Comparison of ENCODE assay signal across 1 cellular context in genomic region chr6:150272976-150273315, GRCh38.
TF ChIP-seq lines count a peak whose summit lies in the region.

No MANE protein-coding gene starts in this region.

TF ChIP-seq in K562, 482 proteins besides CTCF, POLR2A, EP300 and RAD21 (continued from another document and continues in another):
- TF ChIP-seq VEZF1 (CRISPR knock-in tag; IDR thresholded peaks at IDR 0.05) = no peak
- no peak for TF ChIP-seq TFAP4 (CRISPR knock-in tag; IDR thresholded peaks at IDR 0.05; ENCODE audit: borderline replicate concordance)
- TF ChIP-seq E2F8 (IDR thresholded peaks at IDR 0.05; ENCODE audit: low read depth, partially characterized antibody) = no peak
- TF ChIP-seq KAT7 (CRISPR knock-in tag; IDR thresholded peaks at IDR 0.05; ENCODE audit: borderline replicate concordance) = no peak
- peak; percentile 34; the same call in 1 of the 2 replicates for TF ChIP-seq SOX6 (IDR thresholded peaks at IDR 0.05)
- TF ChIP-seq ZC3H8 (IDR thresholded peaks at IDR 0.05) = no peak
- peak; percentile 38; the same call in 1 of the 2 replicates for TF ChIP-seq MYC (IDR thresholded peaks at IDR 0.05; ENCODE audit: low read depth, low read length)
- no peak for TF ChIP-seq MYC (CRISPR knock-in tag; IDR thresholded peaks at IDR 0.05; ENCODE audit: borderline replicate concordance, low read depth)
- TF ChIP-seq ZNF384 (IDR thresholded peaks at IDR 0.05; ENCODE audit: low read depth, low read length) = no peak
- TF ChIP-seq FIP1L1 (IDR thresholded peaks at IDR 0.05; ENCODE audit: low read depth, low read length, poor library complexity, severe bottlenecking) = no peak
- no peak for TF ChIP-seq ZNF212 (CRISPR knock-in tag; IDR thresholded peaks at IDR 0.05)
- TF ChIP-seq ZNF584 (CRISPR knock-in tag; IDR thresholded peaks at IDR 0.05; ENCODE audit: low read depth) = no peak
- no peak for TF ChIP-seq ZNF398 (CRISPR knock-in tag; IDR thresholded peaks at IDR 0.05)
- TF ChIP-seq FOXP1 (CRISPR knock-in tag; IDR thresholded peaks at IDR 0.05) = no peak
- TF ChIP-seq ESRRB (CRISPR knock-in tag; IDR thresholded peaks at IDR 0.05; ENCODE audit: borderline replicate concordance) = no peak
- 0 out of 2 replicates have a peak, but pooled peaks have one; percentile 44 for TF ChIP-seq TSHZ1 (CRISPR knock-in tag; IDR thresholded peaks at IDR 0.05)
- TF ChIP-seq ZNF57 (CRISPR knock-in tag; IDR thresholded peaks at IDR 0.05) = no peak
- TF ChIP-seq GTF2F1 (IDR thresholded peaks at IDR 0.05; ENCODE audit: low read depth, low read length) = no peak
- no peak for TF ChIP-seq CREB3L1 (IDR thresholded peaks at IDR 0.05; ENCODE audit: borderline replicate concordance, low read depth)
- TF ChIP-seq MAFG (tag; conservative IDR thresholded peaks at IDR 0.05) = peak; percentile 29
- no peak for TF ChIP-seq CC2D1A (IDR thresholded peaks at IDR 0.05)
- no peak for TF ChIP-seq CBX8 (IDR thresholded peaks at IDR 0.05; ENCODE audit: borderline replicate concordance, extremely low read depth, low read depth, low read length, poor library complexity, severe bottlenecking)
- no peak for TF ChIP-seq RREB1 (CRISPR knock-in tag; IDR thresholded peaks at IDR 0.05)
- no peak for TF ChIP-seq NCOA1 (IDR thresholded peaks at IDR 0.05; ENCODE audit: low read depth)
- peak in 1 of 2 experiments; percentile 14; a peak in 1 of 4 replicates for TF ChIP-seq TBL1XR1 (IDR thresholded peaks at IDR 0.05; ENCODE audit: low read length in 2 of 2)
- TF ChIP-seq BRF1 (IDR thresholded peaks at IDR 0.05; ENCODE audit: borderline replicate concordance, extremely low read depth, insufficient read length) = no peak
- no peak; the same call in 1 of the 2 replicates for TF ChIP-seq PYGO2 (tag; IDR thresholded peaks at IDR 0.05)
- TF ChIP-seq IRF1 (CRISPR knock-in tag; IDR thresholded peaks at IDR 0.05; ENCODE audit: borderline replicate concordance) = no peak
- TF ChIP-seq C11orf30 (IDR thresholded peaks at IDR 0.05; ENCODE audit: low read depth) = peak; percentile 63; the same call in 1 of the 2 replicates
- 0 out of 2 replicates have a peak, but pooled peaks have one; percentile 20 for TF ChIP-seq CBFA2T3 (IDR thresholded peaks at IDR 0.05)
- TF ChIP-seq CAMTA2 (CRISPR knock-in tag; conservative IDR thresholded peaks at IDR 0.05) = no peak
- TF ChIP-seq RFX5 (IDR thresholded peaks at IDR 0.05; ENCODE audit: low read depth, low read length) = no peak
- TF ChIP-seq XRCC4 (IDR thresholded peaks at IDR 0.05; ENCODE audit: extremely low read depth, insufficient read depth, insufficient read length) = no peak
- TF ChIP-seq FOXK2 (conservative IDR thresholded peaks at IDR 0.05 in 1 of 2, IDR thresholded peaks at IDR 0.05 in 1 of 2; ENCODE audit: low read depth in 2 of 2) = 0 out of 4 replicates have a peak, but pooled peaks of 1 of the 2 experiments have one; percentile 41
- TF ChIP-seq ZNF583 (CRISPR knock-in tag; IDR thresholded peaks at IDR 0.05) = 0 out of 2 replicates have a peak, but pooled peaks have one; percentile 17
- no peak for TF ChIP-seq ELF1 (tag; IDR thresholded peaks at IDR 0.05)
- TF ChIP-seq SRSF7 (optimal IDR thresholded peaks at IDR 0.05; ENCODE audit: low read depth, low read length) = no peak
- no peak for TF ChIP-seq SMAD1 (IDR thresholded peaks at IDR 0.05; ENCODE audit: low read depth, low read length, partially characterized antibody)
- no peak for TF ChIP-seq RBM14 (IDR thresholded peaks at IDR 0.05; ENCODE audit: borderline replicate concordance, insufficient read depth, low read depth, low read length)
